Comparison of ENCODE assay signal across 20 cellular contexts in genomic region chr15:74343797-74344127, GRCh38. TPM values are rescaled to one million over a fixed set of nuclear protein-coding genes. Genes with fewer than 3 reads are reported as not detected.
DNase-seq lines count a peak whose midpoint lies in the region; ATAC-seq and TF ChIP-seq lines count a peak whose summit lies in the region.
"Had no signal": no experiment of that assay in that cellular context is flagged by ENCODE, and none has a peak within 500 bp of the region (broad histone marks: within the 10 kb centered on the region; RNA-seq: fewer than 3 reads in every experiment).

No MANE protein-coding gene starts in this region.

- peaks cover 15% of the 10 kb centered on the region for H3K79me1 ChIP-seq in trophoblast cell (ENCODE audit: low read length)

- intact Hi-C loops in sigmoid colon (cut with DNase I) = no loop called here

- no peak overlapping the region for H4K8ac ChIP-seq in trophoblast cell (ENCODE audit: low read depth, low read length)

- H3K4me1 Mint-ChIP-seq in chondrocyte (ENCODE audit: low read depth) = peaks cover 7% of the 10 kb centered on the region
- H3K4me1 Mint-ChIP-seq in effector memory CD8-positive, alpha-beta T cell (ENCODE audit: low read depth in 2 of 2) = peaks cover 0 to 2% of the 10 kb centered on the region in 2 donors
- H3K4me1 Mint-ChIP-seq: CD4-positive, alpha-beta memory T cell had no signal

- no peak for TF ChIP-seq EP300 in sigmoid colon (IDR thresholded peaks at IDR 0.05)

- H3K4me3 ChIP-seq in H7 (ENCODE audit: insufficient read depth, low read depth, low read length) (no peak overlapping the region), trophoblast cell (ENCODE audit: low read depth, low read length) (no peak overlapping the region), sigmoid colon (no peak overlapping the region)
- H3K4me3 ChIP-seq: A549; BLaER1 treated with 17β-estradiol and CSF1 and Interleukin-3, amounts not matched to agents 10 nM and 100 nM; GM23248 had no signal

- H2AK5ac ChIP-seq in trophoblast cell (ENCODE audit: low read length) = no peak overlapping the region

- H2AFZ ChIP-seq in trophoblast cell (ENCODE audit: insufficient read depth, low read length, poor library complexity) = no peak overlapping the region
- H2AFZ ChIP-seq: GM23248 had no signal

- H3K36me3 Mint-ChIP-seq in chondrocyte (ENCODE audit: low read depth) = no peaks in the 10 kb centered on the region
- H3K36me3 Mint-ChIP-seq in effector memory CD8-positive, alpha-beta T cell (ENCODE audit: insufficient read depth) = no peaks in the 10 kb centered on the region
- H3K36me3 Mint-ChIP-seq: CD4-positive, alpha-beta memory T cell had no signal

- no peak overlapping the region for H2BK120ac ChIP-seq in trophoblast cell (ENCODE audit: insufficient read depth, low read length, poor library complexity)

- no peak for ATAC-seq in effector memory CD8-positive, alpha-beta T cell (replicated peaks)
- ATAC-seq: A549, HCT116 had no signal

- DNase-seq in H7 (peak; percentile 6), chondrocyte (ENCODE audit: low spot score) (peak; percentile 53), trophoblast cell (no peak), sigmoid colon (peak; percentile 38), SKM-1 treated with dmso at 0.1 percent for 144 hours (lab: John Stamatoyannopoulos, UW; ENCODE audit: unreplicated experiment) (no peak), C1 segment of cervical spinal cord (lab: John Stamatoyannopoulos, UW) (no peak)
- DNase-seq in effector memory CD8-positive, alpha-beta T cell = no peak
- DNase-seq: 8988T; ACHN; AML-193; BE2C; Calu3; CD4-positive, alpha-beta memory T cell; COR-L47; DND-41; GM23248; H9 had no signal

- H3K36me3 ChIP-seq in H7 (replicated peaks; ENCODE audit: control insufficient read depth, insufficient read depth, low read length) (no peaks in the 10 kb centered on the region), trophoblast cell (ENCODE audit: control insufficient read depth in 1 of 2, insufficient read depth in 2 of 2, low read length in 2 of 2) (peaks cover 3 to 15% of the 10 kb centered on the region in 2 experiments), sigmoid colon (no peaks in the 10 kb centered on the region)
- H3K36me3 ChIP-seq: BE2C; BLaER1 treated with 17β-estradiol and CSF1 and Interleukin-3, amounts not matched to agents 10 nM and 100 nM had no signal

- H3K4ac ChIP-seq in trophoblast cell (ENCODE audit: low read depth, low read length) = no peak overlapping the region

- H3K27ac ChIP-seq in trophoblast cell (ENCODE audit: low read depth, low read length) (no peak overlapping the region), sigmoid colon (no peak overlapping the region)
- H3K27ac ChIP-seq: A549; BLaER1 treated with 17β-estradiol and CSF1 and Interleukin-3, amounts not matched to agents 10 nM and 100 nM; GM23248 had no signal

- no peaks in the 10 kb centered on the region for H3K9me3 ChIP-seq in trophoblast cell (ENCODE audit: insufficient read depth, low read depth, low read length)
- H3K9me3 ChIP-seq in sigmoid colon = no peaks in the 10 kb centered on the region
- H3K9me3 ChIP-seq: A549; BE2C; BLaER1 treated with 17β-estradiol and CSF1 and Interleukin-3, amounts not matched to agents 10 nM and 100 nM had no signal

- TF ChIP-seq POLR2A in sigmoid colon (IDR thresholded peaks at IDR 0.05) = no peak

- H4K12ac ChIP-seq in trophoblast cell (ENCODE audit: low read depth, low read length) = no peak overlapping the region

- no peak overlapping the region for H3K27ac Mint-ChIP-seq in chondrocyte (ENCODE audit: unreplicated experiment)
- no peak overlapping the region for H3K27ac Mint-ChIP-seq in effector memory CD8-positive, alpha-beta T cell
- H3K27ac Mint-ChIP-seq: H9 had no signal

- H3K23ac ChIP-seq in trophoblast cell (ENCODE audit: low read length) = no peak overlapping the region

- H3K27me3 ChIP-seq in H7 (ENCODE audit: control insufficient read depth, insufficient read depth, low read length) = no peaks in the 10 kb centered on the region
- H3K27me3 ChIP-seq in trophoblast cell (ENCODE audit: insufficient read depth, low read length) = no peaks in the 10 kb centered on the region
- no peaks in the 10 kb centered on the region for H3K27me3 ChIP-seq in sigmoid colon
- H3K27me3 ChIP-seq: BE2C; BLaER1 treated with 17β-estradiol and CSF1 and Interleukin-3, amounts not matched to agents 10 nM and 100 nM had no signal

- no CpG with 5 or more reads among the region's 8 CpGs for WGBS in trophoblast cell (ENCODE audit: extremely low coverage, insufficient coverage, insufficient read length)
- WGBS in sigmoid colon, 2 donors = 88 to 90% methylated on average over 8 of the region's 8 CpGs

- H3K27me3 Mint-ChIP-seq in chondrocyte (ENCODE audit: low read depth) = no peaks in the 10 kb centered on the region
- peaks cover 16 to 63% of the 10 kb centered on the region in 2 donors for H3K27me3 Mint-ChIP-seq in effector memory CD8-positive, alpha-beta T cell

- no peak overlapping the region for H3K18ac ChIP-seq in trophoblast cell (ENCODE audit: low read length)

- no peak overlapping the region for H2BK5ac ChIP-seq in trophoblast cell (ENCODE audit: low read depth, low read length, poor library complexity)

- no peak overlapping the region for H3K14ac ChIP-seq in trophoblast cell (ENCODE audit: low read length)

- H3K4me3 Mint-ChIP-seq in chondrocyte (ENCODE audit: unreplicated experiment) = no peak overlapping the region
- H3K4me3 Mint-ChIP-seq in effector memory CD8-positive, alpha-beta T cell = no peak overlapping the region
- H3K4me3 Mint-ChIP-seq: CD4-positive, alpha-beta memory T cell; H9 had no signal

- no peaks in the 10 kb centered on the region for H3K9me3 Mint-ChIP-seq in chondrocyte (ENCODE audit: low read depth)
- no peaks in the 10 kb centered on the region for H3K9me3 Mint-ChIP-seq in effector memory CD8-positive, alpha-beta T cell
- H3K9me3 Mint-ChIP-seq: CD4-positive, alpha-beta memory T cell; H9 had no signal

- no peak overlapping the region for H2BK12ac ChIP-seq in trophoblast cell (ENCODE audit: low read length)

- TF ChIP-seq CTCF in chondrocyte (IDR thresholded peaks at IDR 0.05) (no peak), sigmoid colon (IDR thresholded peaks at IDR 0.05) (no peak)

- no peak overlapping the region for H3K9ac ChIP-seq in trophoblast cell (ENCODE audit: low read length)
- H3K9ac ChIP-seq: BLaER1 treated with 17β-estradiol and CSF1 and Interleukin-3, amounts not matched to agents 10 nM and 100 nM; GM23248 had no signal

- H4K91ac ChIP-seq in trophoblast cell (ENCODE audit: low read depth, low read length) = peak overlapping the region; percentile 42

- no peaks in the 10 kb centered on the region for H3K79me2 ChIP-seq in trophoblast cell (ENCODE audit: control insufficient read depth, insufficient read depth, low read length, poor library complexity)

- H3K4me2 ChIP-seq in trophoblast cell (ENCODE audit: low read length) = no peak overlapping the region
- H3K4me2 ChIP-seq: A549; BLaER1 treated with 17β-estradiol and CSF1 and Interleukin-3, amounts not matched to agents 10 nM and 100 nM had no signal

- H3K4me1 ChIP-seq in trophoblast cell (ENCODE audit: control insufficient read depth in 1 of 2, insufficient read depth in 2 of 2, low read length in 2 of 2) (peaks cover 12 to 22% of the 10 kb centered on the region in 2 experiments), sigmoid colon (no peaks in the 10 kb centered on the region)
- H3K4me1 ChIP-seq: A549, BE2C had no signal

RNA-seq across cellular contexts. Expression of gene CYP11A1, which starts 23.7 kb away (rescaled TPM):
- total RNA-seq in H7 (2014; rRNA removed; shearing (Covaris generic)) = 5.2 and 5.6 TPM in 2 replicates
- total RNA-seq in chondrocyte = 0.32 to 0.54 TPM in 2 of 3 replicates, not detected in the other
- 217 and 235 TPM in 2 replicates for polyA plus RNA-seq in trophoblast cell (2013)
- total RNA-seq in sigmoid colon = 1 to 10 TPM in 1 of 4 donors, under 1 TPM in 2, not detected in 1; 0.36 to 1.7 (median 0.49) TPM
- 1 to 10 TPM in 1 of 3 donors, under 1 TPM in 1, not detected in 1; 0.22 to 1.2 TPM for polyA plus RNA-seq in sigmoid colon
- total RNA-seq: Calu3; CD4-positive, alpha-beta memory T cell had no signal
- polyA plus RNA-seq: CD4-positive, alpha-beta memory T cell had no signal

Comparison
In these comparisons a context has a peak if more than half of its experiments do, and no peak if none do; other contexts are left out.
1. DNase-seq: peak in H7 (single experiment), chondrocyte (single experiment) and sigmoid colon (single experiment); none in trophoblast cell (0 of 2), SKM-1 treated with dmso at 0.1 percent for 144 hours (single experiment), C1 segment of cervical spinal cord (0 of 14) and effector memory CD8-positive, alpha-beta T cell (0 of 3).